Comparison of ENCODE assay signal across 1 cellular context in genomic region chr9:95506438-95506691, GRCh38.
TF ChIP-seq lines count a peak whose summit lies in the region.

No MANE protein-coding gene starts in this region.

TF ChIP-seq in GM12878, 131 proteins besides CTCF, POLR2A, EP300 and RAD21 (continued from another document):
- TF ChIP-seq NKRF (conservative IDR thresholded peaks at IDR 0.05) (peak; percentile 44), CREB1 (IDR thresholded peaks at IDR 0.05; ENCODE audit: low read depth) (no peak), RB1 (IDR thresholded peaks at IDR 0.05; ENCODE audit: borderline replicate concordance) (no peak), NR2F1 (conservative IDR thresholded peaks at IDR 0.05) (no peak), SRF (IDR thresholded peaks at IDR 0.05; ENCODE audit: low read depth in 2 of 2, low read length in 2 of 2) (no peak), IKZF1 (conservative IDR thresholded peaks at IDR 0.05) (peak; percentile 45; the same call in 1 of the 2 replicates), NR2C2 (IDR thresholded peaks at IDR 0.05; ENCODE audit: borderline replicate concordance, control insufficient read depth, insufficient read length, low read depth) (no peak), NFXL1 (IDR thresholded peaks at IDR 0.05; ENCODE audit: borderline replicate concordance) (0 out of 2 replicates have a peak, but pooled peaks have one; percentile 64), MTA3 (IDR thresholded peaks at IDR 0.05; ENCODE audit: borderline replicate concordance, low read length) (0 out of 2 replicates have a peak, but pooled peaks have one; percentile 24), ZNF274 (IDR thresholded peaks at IDR 0.05; ENCODE audit: insufficient read depth, insufficient read length) (no peak), SPI1 (IDR thresholded peaks at IDR 0.05; ENCODE audit: borderline replicate concordance, insufficient read depth, low read depth, low read length) (no peak), SMARCA5 (IDR thresholded peaks at IDR 0.05) (no peak), MYC (IDR thresholded peaks at IDR 0.05; ENCODE audit: insufficient read depth, insufficient read length, insufficient replicate concordance, low read length, severe bottlenecking) (no peak), IRF3 (IDR thresholded peaks at IDR 0.05) (no peak), NFIC (IDR thresholded peaks at IDR 0.05; ENCODE audit: low read depth, low read length) (no peak)
TF ChIP-seq in GM12878: peak in this region for 12.
